Comparison of ENCODE assay signal across 8 cellular contexts in the genomic region with DNA sequence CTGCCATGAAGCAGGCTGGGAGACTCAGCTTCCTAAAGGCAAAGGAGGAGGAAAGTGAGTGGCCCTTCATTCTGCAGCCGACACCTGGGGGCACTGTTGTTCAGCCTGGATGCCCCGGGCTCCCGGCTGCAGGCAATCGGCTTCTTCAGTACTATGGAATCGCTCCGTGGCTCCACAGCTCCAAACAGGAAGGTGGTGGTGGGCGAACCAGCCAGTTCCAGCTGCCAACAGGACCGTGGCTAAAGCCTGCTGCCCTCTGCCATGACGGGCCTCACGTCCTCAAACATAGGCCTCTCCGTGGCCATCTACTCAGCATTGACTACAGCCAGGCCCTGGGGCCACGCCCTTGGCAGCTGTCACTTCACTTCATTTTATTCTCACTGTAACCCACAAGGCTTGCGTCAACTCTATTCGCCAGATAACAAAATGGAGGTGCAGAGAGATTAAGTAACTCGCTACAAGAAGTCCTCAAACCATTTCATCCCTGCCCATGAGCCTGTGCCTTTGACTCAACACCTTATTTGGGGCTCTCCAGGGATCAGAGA. TPM values are rescaled to one million over a fixed set of nuclear protein-coding genes. Genes with fewer than 3 reads are reported as not detected.
DNase-seq lines count a peak whose midpoint lies in the region; TF ChIP-seq lines count a peak whose summit lies in the region.

No MANE protein-coding gene starts in this region.

- no peak overlapping the region for H3K27ac Mint-ChIP-seq in progenitor cell of endocrine pancreas

- H3K4me3 ChIP-seq in fibroblast of villous mesenchyme (ENCODE audit: low read depth, low read length): peak overlapping the region; percentile 17

- no peaks in the 10 kb centered on the region for H3K4me1 Mint-ChIP-seq in progenitor cell of endocrine pancreas (ENCODE audit: low read depth)

- H3K36me3 Mint-ChIP-seq in progenitor cell of endocrine pancreas (ENCODE audit: insufficient read depth): peaks cover 2% of the 10 kb centered on the region

- peaks cover 5% of the 10 kb centered on the region for H3K9me3 Mint-ChIP-seq in progenitor cell of endocrine pancreas (ENCODE audit: low read depth)

- DNase-seq in activated gamma-delta T cell treated with Interleukin-2 at 50 U/mL for 16 hours: peak; percentile 34
- no peak for DNase-seq in activated gamma-delta T cell (lab: John Stamatoyannopoulos, UW)
- DNase-seq in HT-29 (ENCODE audit: low spot score): peak; percentile 59
- peak; percentile 93 for DNase-seq in OCI-M1 (lab: John Stamatoyannopoulos, UW)
- DNase-seq in activated T-cell treated with anti-CD3 and anti-CD28 coated beads for 4 hours: peak; percentile 40
- DNase-seq in fibroblast of villous mesenchyme (ENCODE audit: low read depth): peak; percentile 59
- peak; percentile 54 for DNase-seq in progenitor cell of endocrine pancreas (ENCODE audit: low spot score, unreplicated experiment)
- DNase-seq in GOT3 (lab: John Stamatoyannopoulos, UW): no peak

- H3K4me3 Mint-ChIP-seq in progenitor cell of endocrine pancreas (ENCODE audit: low read depth): no peak overlapping the region

- H3K27me3 Mint-ChIP-seq in progenitor cell of endocrine pancreas: peaks cover 93% of the 10 kb centered on the region

- TF ChIP-seq CTCF in fibroblast of villous mesenchyme (IDR thresholded peaks at IDR 0.05; ENCODE audit: insufficient read depth, low read depth, low read length) (peak; percentile 82), progenitor cell of endocrine pancreas (IDR thresholded peaks at IDR 0.05; ENCODE audit: unreplicated experiment) (peak; percentile 78)

RNA-seq across cellular contexts. Expression of a gene that starts 38.1 kb away (rescaled TPM):
- not detected in 2 replicates for total RNA-seq in HT-29 (2014; rRNA removed; shearing (Covaris generic))
- not detected in 2 replicates for total RNA-seq in fibroblast of villous mesenchyme
- total RNA-seq in progenitor cell of endocrine pancreas: not detected in 2 replicates

Comparison
In these comparisons a context has a peak if more than half of its experiments do, and no peak if none do; other contexts are left out.
1. DNase-seq: peak in activated gamma-delta T cell treated with Interleukin-2 at 50 U/mL for 16 hours (single experiment), HT-29 (single experiment), OCI-M1 (single experiment), activated T-cell treated with anti-CD3 and anti-CD28 coated beads for 4 hours (single experiment), fibroblast of villous mesenchyme (single experiment) and progenitor cell of endocrine pancreas (single experiment); none in activated gamma-delta T cell (single experiment) and GOT3 (single experiment).